10 cellular contexts compared by ENCODE assay signal in the genomic region with DNA sequence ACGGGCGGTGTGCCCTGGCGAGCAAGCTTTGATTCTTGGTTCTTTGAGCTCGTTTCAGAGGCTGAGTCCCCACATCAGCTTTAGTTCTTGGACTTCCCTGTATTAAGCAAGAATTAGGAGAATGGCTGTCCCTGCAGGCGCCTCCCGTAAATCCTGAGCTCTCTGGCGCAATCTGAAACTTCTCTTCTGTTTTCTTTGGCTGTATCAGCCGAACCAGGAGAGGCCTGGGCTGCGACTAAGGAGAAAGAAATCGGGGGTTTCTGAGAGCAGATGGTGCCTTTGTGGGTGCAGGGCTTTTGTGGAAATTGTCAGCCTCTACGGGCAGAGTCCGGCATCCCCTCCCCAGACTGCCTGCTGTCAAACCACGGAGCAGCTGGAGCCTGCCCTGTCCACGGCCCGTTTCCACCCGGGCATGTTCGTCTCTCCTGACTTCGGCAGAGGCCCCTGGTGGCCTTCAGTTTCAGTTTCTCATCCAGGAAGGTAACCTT. TPM values are rescaled to one million over a fixed set of nuclear protein-coding genes. Genes with fewer than 3 reads are reported as not detected.
DNase-seq lines count a peak whose midpoint lies in the region; ATAC-seq, FAIRE-seq and TF ChIP-seq lines count a peak whose summit lies in the region.
"Had no signal": no experiment of that assay in that cellular context is flagged by ENCODE, and none has a peak within 500 bp of the region (broad histone marks: within the 10 kb centered on the region; RNA-seq: fewer than 3 reads in every experiment).

No MANE protein-coding gene starts in this region.

- POLR2A ChIA-PET in RWPE1 (lab: Yijun Ruan, JAX; ENCODE audit: low non-redundant PET), result no interaction called here

- 92 to 96% methylated on average over 18 of the region's 18 CpGs for WGBS in ectodermal cell, 2 experiments
- WGBS in lung, 2 donors, result 43 to 61% methylated on average over 18 of the region's 18 CpGs

- CTCF ChIA-PET in RWPE1 (lab: Yijun Ruan, JAX), result interaction anchor here (0.6 to 0.8 kb wide), 2 partner anchors 14 to 21 kb away, joined by 4 read pairs; no protein-coding TSS in a partner anchor

- H3K36me3 ChIP-seq in ectodermal cell (ENCODE audit: control insufficient read depth, insufficient read depth, low read length) (no peaks in the 10 kb centered on the region), lung (ENCODE audit: control insufficient read depth in 2 of 2, insufficient read depth in 2 of 2, low read length in 2 of 2) (peaks cover 0 to 70% of the 10 kb centered on the region in 2 donors), tibial artery (peaks cover 30 to 67% (median 59%) of the 10 kb centered on the region in 3 donors)

- FAIRE-seq in GM12891 (lab: Jason Lieb, UNC), result no peak

- H3K9me3 ChIP-seq in ectodermal cell (ENCODE audit: control insufficient read depth, low read length) (no peaks in the 10 kb centered on the region), lung (ENCODE audit: control insufficient read depth in 2 of 2, insufficient read depth in 1 of 2, low read length in 1 of 2) (no peaks in the 10 kb centered on the region), tibial artery (no peaks in the 10 kb centered on the region)

- peak; percentile 37 for ATAC-seq in lung (ENCODE audit: insufficient read depth, low FRiP score)
- ATAC-seq in HG02870 (IDR thresholded peaks at IDR 0.05; ENCODE audit: unreplicated experiment), result no peak

- H3K4me3 ChIP-seq in ectodermal cell (ENCODE audit: insufficient read depth, low read depth, low read length), result no peak overlapping the region
- no peak overlapping the region for H3K4me3 ChIP-seq in lung
- peak overlapping the region; percentile 32 to 40 for H3K4me3 ChIP-seq in tibial artery

- no peak for TF ChIP-seq POLR2A in GM12891 (IDR thresholded peaks at IDR 0.05; ENCODE audit: low read depth, low read length)

- H3K27me3 ChIP-seq in ectodermal cell (ENCODE audit: control insufficient read depth, insufficient read depth, low read length, poor library complexity, severe bottlenecking), result no peaks in the 10 kb centered on the region
- H3K27me3 ChIP-seq in lung (ENCODE audit: control insufficient read depth, insufficient read depth), result no peaks in the 10 kb centered on the region
- no peaks in the 10 kb centered on the region for H3K27me3 ChIP-seq in tibial artery

- intact Hi-C loops in tibial artery (cut with DNase I; ENCODE audit: low total_unique reads), result loop anchor here (5.0 kb wide), 1 partner anchor 76 kb away; no protein-coding TSS in a partner anchor

- TF ChIP-seq CTCF in RWPE1 (conservative IDR thresholded peaks at IDR 0.05; ENCODE audit: low read depth) (no peak), lung (IDR thresholded peaks at IDR 0.05; ENCODE audit: control extremely low read depth, extremely low read depth) (no peak), tibial artery (IDR thresholded peaks at IDR 0.05) (no peak)

- DNase-seq in RWPE1 (ENCODE audit: low spot score) (no peak), lung (ENCODE audit: low spot score) (no peak), tibial artery (peak; percentile 68 to 86), inferior parietal cortex (ENCODE audit: extremely low spot score) (no peak), NCI-H526 (lab: John Stamatoyannopoulos, UW) (no peak), GM12891 (ENCODE audit: insufficient read length, low spot score) (no peak)
- DNase-seq: activated CD4-positive, CD25-positive, alpha-beta regulatory T cell treated with anti-CD3 and anti-CD28 coated beads, Interleukin-2, amount 50 U/mL, for 72 hours; GDM1 had no signal

- H3K4me1 ChIP-seq in ectodermal cell (ENCODE audit: control insufficient read depth, insufficient read depth, low read length), result no peaks in the 10 kb centered on the region
- peaks cover 0 to 2% of the 10 kb centered on the region in 2 donors for H3K4me1 ChIP-seq in lung (ENCODE audit: control insufficient read depth in 2 of 2, insufficient read depth in 2 of 2, low read length in 2 of 2)
- peaks cover 0 to 25% (median 18%) of the 10 kb centered on the region in 4 donors for H3K4me1 ChIP-seq in tibial artery

- H3K27ac ChIP-seq in RWPE1, result peak overlapping the region; percentile 78
- peak overlapping the region; percentile 16 for H3K27ac ChIP-seq in ectodermal cell (ENCODE audit: insufficient read depth, low read depth, low read length, poor library complexity, severe bottlenecking)
- H3K27ac ChIP-seq in lung (ENCODE audit: low read depth in 1 of 2, low read length in 1 of 2), result peak overlapping the region in 1 of 2 donors; percentile 83
- H3K27ac ChIP-seq in tibial artery, result peak overlapping the region; percentile 68 to 69

TF ChIP-seq in GM12891, 5 proteins besides CTCF, POLR2A, EP300 and RAD21:
- no peak for TF ChIP-seq SPI1 (IDR thresholded peaks at IDR 0.05; ENCODE audit: low read depth, low read length)
- no peak for TF ChIP-seq TAF1 (IDR thresholded peaks at IDR 0.05; ENCODE audit: low read depth, low read length)
- no peak for TF ChIP-seq POU2F2 (IDR thresholded peaks at IDR 0.05; ENCODE audit: low read depth, low read length)
- TF ChIP-seq POLR2AphosphoS5 (IDR thresholded peaks at IDR 0.05; ENCODE audit: low read depth, low read length), result no peak
- TF ChIP-seq PAX5 (IDR thresholded peaks at IDR 0.05; ENCODE audit: insufficient read depth, low read length, severe bottlenecking), result no peak
TF ChIP-seq in GM12891: peak in this region for 0.

RNA-seq across cellular contexts. Expression of gene CSTB, which starts 17.9 kb away (rescaled TPM):
- 35.7 TPM for polyA plus RNA-seq in ectodermal cell (2013, experiment 1 of 4)
- 36.7 TPM for polyA plus RNA-seq in ectodermal cell (2013, experiment 2 of 4)
- polyA plus RNA-seq in ectodermal cell (2013, experiment 3 of 4), result 33.3 TPM
- 39.1 TPM for polyA plus RNA-seq in ectodermal cell (2013, experiment 4 of 4)
- 100 to 1,000 TPM in 1 of 2 donors, 10 to 100 TPM in 1; 33.2 to 140 TPM for total RNA-seq in lung
- polyA plus RNA-seq in lung, result 100 to 1,000 TPM; 222 to 263 TPM
- 46.0 TPM for polyA plus RNA-seq in GM12891 (2012; ENCODE audit: low read depth, missing spikeins)

RNA-seq across cellular contexts. Expression of gene RRP1, which starts 31.2 kb away (rescaled TPM):
- polyA plus RNA-seq in ectodermal cell (2013, experiment 1 of 4), result 34.0 TPM
- 36.1 TPM for polyA plus RNA-seq in ectodermal cell (2013, experiment 2 of 4)
- polyA plus RNA-seq in ectodermal cell (2013, experiment 3 of 4), result 24.1 TPM
- 29.0 TPM for polyA plus RNA-seq in ectodermal cell (2013, experiment 4 of 4)
- total RNA-seq in lung, result 10 to 100 TPM; 23.0 to 26.7 TPM
- polyA plus RNA-seq in lung, result 10 to 100 TPM; 15.8 to 15.9 TPM
- polyA plus RNA-seq in GM12891 (2012; ENCODE audit: low read depth, missing spikeins), result 26.4 TPM

RNA-seq across cellular contexts. Expression of gene PDXK, which starts 39.2 kb away (rescaled TPM):
- polyA plus RNA-seq in ectodermal cell (2013, experiment 1 of 4), result 45.2 TPM
- polyA plus RNA-seq in ectodermal cell (2013, experiment 2 of 4), result 39.6 TPM
- polyA plus RNA-seq in ectodermal cell (2013, experiment 3 of 4), result 29.5 TPM
- 28.3 TPM for polyA plus RNA-seq in ectodermal cell (2013, experiment 4 of 4)
- total RNA-seq in lung, result 100 to 1,000 TPM in 1 of 2 donors, 10 to 100 TPM in 1; 62.7 to 276 TPM
- 100 to 1,000 TPM; 134 to 181 TPM for polyA plus RNA-seq in lung
- 49.5 TPM for polyA plus RNA-seq in GM12891 (2012; ENCODE audit: low read depth, missing spikeins)

Comparison
In these comparisons a context has a peak if more than half of its experiments do, and no peak if none do; other contexts are left out.
1. DNase-seq: peak in tibial artery (2 of 2); none in RWPE1 (single experiment), lung (single experiment), inferior parietal cortex (single experiment), NCI-H526 (0 of 2) and GM12891 (single experiment).
2. H3K4me3 ChIP-seq: peak in tibial artery (2 of 2); none in ectodermal cell (single experiment) and lung (single experiment).